8 cellular contexts compared by ENCODE assay signal in genomic region chr6:149431905-149432775, GRCh38. TPM values are rescaled to one million over a fixed set of nuclear protein-coding genes. Genes with fewer than 3 reads are reported as not detected.
DNase-seq lines count a peak whose midpoint lies in the region; ATAC-seq and TF ChIP-seq lines count a peak whose summit lies in the region.

No MANE protein-coding gene starts in this region.

- ATAC-seq in GM21381 (IDR thresholded peaks at IDR 0.05; ENCODE audit: unreplicated experiment), result peak; percentile 80
- peak; percentile 83 to 89 for ATAC-seq in natural killer cell treated with Interleukin-12 subunit alpha and Interleukin-12 subunit beta and Interleukin-15 and Interleukin-18, amount 100 ng/mL, for 72 hours
- peak; percentile 87 for ATAC-seq in stimulated activated memory B cell treated with anti-CD40 and anti-IgM and Interleukin-4, amounts not matched to agents 10 μg/mL and 1 μg/mL and 100 μg/mL, for 72 hours

- H3K27ac Mint-ChIP-seq in Calu3 (ENCODE audit: unreplicated experiment), result no peak overlapping the region
- H3K27ac Mint-ChIP-seq in natural killer cell treated with Interleukin-12 subunit alpha and Interleukin-12 subunit beta and Interleukin-15 and Interleukin-18, amount 100 ng/mL, for 72 hours, result no peak overlapping the region
- H3K27ac Mint-ChIP-seq in stimulated activated memory B cell treated with anti-CD40 and anti-IgM and Interleukin-4, amounts not matched to agents 10 μg/mL and 1 μg/mL and 100 μg/mL, for 72 hours, result no peak overlapping the region

- no peak overlapping the region for H3K4me3 Mint-ChIP-seq in Calu3 (ENCODE audit: low read depth, unreplicated experiment)
- no peak overlapping the region for H3K4me3 Mint-ChIP-seq in natural killer cell treated with Interleukin-12 subunit alpha and Interleukin-12 subunit beta and Interleukin-15 and Interleukin-18, amount 100 ng/mL, for 72 hours
- peak overlapping the region; percentile 66 for H3K4me3 Mint-ChIP-seq in stimulated activated memory B cell treated with anti-CD40 and anti-IgM and Interleukin-4, amounts not matched to agents 10 μg/mL and 1 μg/mL and 100 μg/mL, for 72 hours

- no peaks in the 10 kb centered on the region for H4K20me1 ChIP-seq in OCI-LY7 (ENCODE audit: insufficient read depth, low read length)

- no peaks in the 10 kb centered on the region for H3K9me3 Mint-ChIP-seq in Calu3 (ENCODE audit: low read depth, unreplicated experiment)
- H3K9me3 Mint-ChIP-seq in natural killer cell treated with Interleukin-12 subunit alpha and Interleukin-12 subunit beta and Interleukin-15 and Interleukin-18, amount 100 ng/mL, for 72 hours, result no peaks in the 10 kb centered on the region
- no peaks in the 10 kb centered on the region for H3K9me3 Mint-ChIP-seq in stimulated activated memory B cell treated with anti-CD40 and anti-IgM and Interleukin-4, amounts not matched to agents 10 μg/mL and 1 μg/mL and 100 μg/mL, for 72 hours

- no peaks in the 10 kb centered on the region for H3K4me1 Mint-ChIP-seq in Calu3 (ENCODE audit: low read depth, unreplicated experiment)
- H3K4me1 Mint-ChIP-seq in natural killer cell treated with Interleukin-12 subunit alpha and Interleukin-12 subunit beta and Interleukin-15 and Interleukin-18, amount 100 ng/mL, for 72 hours (ENCODE audit: low read depth in 2 of 2), result peaks cover 4 to 16% of the 10 kb centered on the region in 2 donors
- H3K4me1 Mint-ChIP-seq in stimulated activated memory B cell treated with anti-CD40 and anti-IgM and Interleukin-4, amounts not matched to agents 10 μg/mL and 1 μg/mL and 100 μg/mL, for 72 hours, result peaks cover 8% of the 10 kb centered on the region

- H3K4me2 ChIP-seq in OCI-LY7 (ENCODE audit: low read length), result peak overlapping the region; percentile 40; the same call in 1 of the 2 replicates

- peaks cover 0 to 36% (median 0%) of the 10 kb centered on the region in 4 donors for H3K27me3 ChIP-seq in esophagus squamous epithelium

- DNase-seq in Calu3, result peak; percentile 85
- peak; percentile 85 for DNase-seq in HuH-7.5 (ENCODE audit: low spot score)
- DNase-seq in OCI-LY7 (ENCODE audit: low spot score), result peak; percentile 88
- peak; percentile 88 for DNase-seq in activated T-cell treated with anti-CD3 and anti-CD28 coated beads for 1 hour (ENCODE audit: low read depth)
- DNase-seq in esophagus squamous epithelium (lab: John Stamatoyannopoulos, UW), result peak; percentile 16
- DNase-seq in natural killer cell treated with Interleukin-12 subunit alpha and Interleukin-12 subunit beta and Interleukin-15 and Interleukin-18, amount 100 ng/mL, for 72 hours (ENCODE audit: low spot score), result peak; percentile 88

- H2AFZ ChIP-seq in OCI-LY7 (ENCODE audit: low read length), result peak overlapping the region; percentile 12; the same call in 1 of the 2 replicates

- BruUV-seq in Calu3 (replicated peaks; lab: Mats Ljungman, UMichigan), result no TSS peak
- BruUV-seq in OCI-LY7 (replicated peaks; lab: Mats Ljungman, UMichigan), result no TSS peak

- H3K4me1 ChIP-seq in OCI-LY7 (ENCODE audit: insufficient read depth, low read length, poor library complexity, severe bottlenecking) (peaks cover 7% of the 10 kb centered on the region), esophagus squamous epithelium (peaks cover 0 to 7% (median 0%) of the 10 kb centered on the region in 3 donors)

- CTCF ChIA-PET in Calu3 (lab: Charles Lee), result interaction anchor here (0.6 to 1.6 kb wide), 5 partner anchors 16 to 403 kb away, joined by 3 to 15 read pairs (median 4); no protein-coding TSS in a partner anchor
- CTCF ChIA-PET in OCI-LY7 (lab: Charles Lee; ENCODE audit: unreplicated experiment), result interaction anchor here (0.5 to 1.5 kb wide), 9 partner anchors 9 to 403 kb away, joined by 3 to 9 read pairs (median 4); no protein-coding TSS in a partner anchor

- WGBS in esophagus squamous epithelium, 2 donors, result 29 to 33% methylated on average over 17 to 18 of the region's 19 CpGs

- H3K27ac ChIP-seq in OCI-LY7 (ENCODE audit: low read depth, low read length, poor library complexity, severe bottlenecking) (no peak overlapping the region), esophagus squamous epithelium (peak overlapping the region in 2 of 4 donors; percentile 5 to 29)

- H3K27me3 Mint-ChIP-seq in Calu3 (ENCODE audit: unreplicated experiment), result no peaks in the 10 kb centered on the region
- no peaks in the 10 kb centered on the region for H3K27me3 Mint-ChIP-seq in natural killer cell treated with Interleukin-12 subunit alpha and Interleukin-12 subunit beta and Interleukin-15 and Interleukin-18, amount 100 ng/mL, for 72 hours
- no peaks in the 10 kb centered on the region for H3K27me3 Mint-ChIP-seq in stimulated activated memory B cell treated with anti-CD40 and anti-IgM and Interleukin-4, amounts not matched to agents 10 μg/mL and 1 μg/mL and 100 μg/mL, for 72 hours

- intact Hi-C loops in Calu3 (cut with micrococcal nuclease; ENCODE audit: unreplicated experiment), result loop anchor here (1.0 to 10.0 kb wide), 5 partner anchors 23 to 403 kb away; no protein-coding TSS in a partner anchor
- intact Hi-C loops in OCI-LY7 (cut with micrococcal nuclease; ENCODE audit: unreplicated experiment), result loop anchor here (1.0 to 2.0 kb wide), 5 partner anchors 85 to 403 kb away; partner anchors contain the start of gene TAB2
- intact Hi-C loops in esophagus squamous epithelium (cut with DNase I), result loop anchor here (5.0 to 10.0 kb wide), 2 partner anchors 83 to 350 kb away; no protein-coding TSS in a partner anchor

- TF ChIP-seq CTCF in Calu3 (IDR thresholded peaks at IDR 0.05; ENCODE audit: unreplicated experiment) (peak; percentile 71), OCI-LY7 (conservative IDR thresholded peaks at IDR 0.05; ENCODE audit: low read length) (peak; percentile 95), esophagus squamous epithelium (IDR thresholded peaks at IDR 0.05) (peak; percentile 92 to 96 (median 93))

- no peaks in the 10 kb centered on the region for H3K79me2 ChIP-seq in OCI-LY7 (ENCODE audit: insufficient read depth, low read depth, low read length)

- no peaks in the 10 kb centered on the region for H3K36me3 Mint-ChIP-seq in Calu3 (ENCODE audit: insufficient read depth, unreplicated experiment)
- H3K36me3 Mint-ChIP-seq in natural killer cell treated with Interleukin-12 subunit alpha and Interleukin-12 subunit beta and Interleukin-15 and Interleukin-18, amount 100 ng/mL, for 72 hours, result no peaks in the 10 kb centered on the region
- no peaks in the 10 kb centered on the region for H3K36me3 Mint-ChIP-seq in stimulated activated memory B cell treated with anti-CD40 and anti-IgM and Interleukin-4, amounts not matched to agents 10 μg/mL and 1 μg/mL and 100 μg/mL, for 72 hours

- H3K9me2 ChIP-seq in OCI-LY7 (ENCODE audit: insufficient read depth, low read length), result no peaks in the 10 kb centered on the region

- POLR2A ChIA-PET in OCI-LY7 (lab: Charles Lee), result interaction anchor here (0.5 to 1.5 kb wide), 5 partner anchors 11 to 676 kb away, joined by 3 to 5 read pairs (median 4); no protein-coding TSS in a partner anchor

- H3K4me3 ChIP-seq in OCI-LY7 (ENCODE audit: low read depth, low read length, poor library complexity, severe bottlenecking), result no peak overlapping the region
- peak overlapping the region in 1 of 4 donors; percentile 18 for H3K4me3 ChIP-seq in esophagus squamous epithelium

- no peaks in the 10 kb centered on the region for H3K36me3 ChIP-seq in OCI-LY7 (ENCODE audit: insufficient read depth, low read length)
- H3K36me3 ChIP-seq in esophagus squamous epithelium, result no peaks in the 10 kb centered on the region

- no peak for TF ChIP-seq POLR2A in esophagus squamous epithelium (IDR thresholded peaks at IDR 0.05)

- H3K9me3 ChIP-seq in OCI-LY7 (ENCODE audit: low read length) (no peaks in the 10 kb centered on the region), esophagus squamous epithelium (no peaks in the 10 kb centered on the region)

RNA-seq across cellular contexts. Expression of gene SUMO4, which starts 32.1 kb away (rescaled TPM):
- total RNA-seq in Calu3 (2022), result 1.4 and 2.9 TPM in 2 replicates
- total RNA-seq in OCI-LY7 (2014; rRNA removed; shearing (Covaris generic)), result 3.6 and 4.7 TPM in 2 replicates
- 3.2 and 4.2 TPM in 2 replicates for total RNA-seq in OCI-LY7 (2022)
- total RNA-seq in esophagus squamous epithelium, result 1 to 10 TPM in 2 of 4 donors, not detected in 2; 2.3 to 3.2 TPM
- total RNA-seq in natural killer cell treated with Interleukin-12 subunit alpha and Interleukin-12 subunit beta and Interleukin-15 and Interleukin-18, amount 100 ng/mL, for 72 hours, result 10 to 100 TPM in 1 of 2 donors, 1 to 10 TPM in 1; 9.0 to 23.2 TPM

RNA-seq across cellular contexts. Expression of gene ZC3H12D, which starts 52.7 kb away (rescaled TPM):
- total RNA-seq in Calu3 (2022) (0.05 and 0.20 TPM in 2 replicates), OCI-LY7 (2022) (14.8 and 22.6 TPM in 2 replicates), esophagus squamous epithelium (1 to 10 TPM in 1 of 4 donors, under 1 TPM in 3; 0.04 to 4.3 (median 0.87) TPM)
- total RNA-seq in OCI-LY7 (2014; rRNA removed; shearing (Covaris generic)), result 12.8 and 14.0 TPM in 2 replicates
- 10 to 100 TPM in 1 of 2 donors, 1 to 10 TPM in 1; 2.1 to 16.0 TPM for total RNA-seq in natural killer cell treated with Interleukin-12 subunit alpha and Interleukin-12 subunit beta and Interleukin-15 and Interleukin-18, amount 100 ng/mL, for 72 hours

Comparison
In these comparisons a context has a peak if more than half of its experiments do, and no peak if none do; other contexts are left out.
1. DNase-seq: peak in every context shown above with its lines; median percentile 88 in OCI-LY7; 88 in activated T-cell treated with anti-CD3 and anti-CD28 coated beads for 1 hour; 88 in natural killer cell treated with Interleukin-12 subunit alpha and Interleukin-12 subunit beta and Interleukin-15 and Interleukin-18, amount 100 ng/mL, for 72 hours; 85 in Calu3; 85 in HuH-7.5; 16 in esophagus squamous epithelium.